In genomic region chr15:63243101-63243500, GRCh38 we compare ENCODE assay signal across 13 cellular contexts. TPM values are rescaled to one million over a fixed set of nuclear protein-coding genes. Genes with fewer than 3 reads are reported as not detected.
DNase-seq lines count a peak whose midpoint lies in the region; ATAC-seq and TF ChIP-seq lines count a peak whose summit lies in the region.
"Had no signal": no experiment of that assay in that cellular context is flagged by ENCODE, and none has a peak within 500 bp of the region (broad histone marks: within the 10 kb centered on the region; RNA-seq: fewer than 3 reads in every experiment).

No MANE protein-coding gene starts in this region.

- no peaks in the 10 kb centered on the region for H3K9me3 Mint-ChIP-seq in activated naive CD4-positive, alpha-beta T cell treated with anti-CD3 and anti-CD28 coated beads, Interleukin-2, amount 50 U/mL, for 72 hours

- in situ Hi-C loops in KBM-7 (cut with MboI; ENCODE audit: low pct_unique_long_range_greater_than_20kb, low sequenced_read_pairs), result no loop called here

- H3K4me1 ChIP-seq in mucosa of descending colon (ENCODE audit: low read depth) (no peaks in the 10 kb centered on the region), uterus (no peaks in the 10 kb centered on the region)

- H3K36me3 ChIP-seq in mucosa of descending colon (ENCODE audit: low read depth), result no peaks in the 10 kb centered on the region
- no peaks in the 10 kb centered on the region for H3K36me3 ChIP-seq in uterus
- H3K36me3 ChIP-seq: breast epithelium had no signal

- peak overlapping the region; percentile 32 to 86 for H3K27ac Mint-ChIP-seq in activated naive CD4-positive, alpha-beta T cell treated with anti-CD3 and anti-CD28 coated beads, Interleukin-2, amount 50 U/mL, for 72 hours
- H3K27ac Mint-ChIP-seq: WTC11 had no signal

- DNase-seq in activated naive CD4-positive, alpha-beta T cell treated with anti-CD3 and anti-CD28 coated beads, Interleukin-2, amount 50 U/mL, for 72 hours (ENCODE audit: low spot score in 2 of 2), result no peak
- no peak for DNase-seq in activated naive CD4-positive, alpha-beta T cell treated with Interleukin-2 at 50 U/mL for 16 hours
- DNase-seq in fibroblast of gingiva (ENCODE audit: low read depth) (peak; percentile 88), mucosa of descending colon (peak in 1 of 3 donors; percentile 23), uterus (peak; percentile 44 to 58), medulla oblongata (ENCODE audit: extremely low spot score) (no peak), KBM-7 (no peak), NCI-H1105 (lab: John Stamatoyannopoulos, UW) (no peak)
- DNase-seq: NCI-H2029 treated with DMSO at 0.1 percent for 48 hours; NK-92 treated with Interleukin-12 subunit alpha and Interleukin-12 subunit beta, amount 100 ng/mL, for 24 hours had no signal

- H3K27me3 ChIP-seq in uterus, result no peaks in the 10 kb centered on the region
- H3K27me3 ChIP-seq: breast epithelium had no signal

- H3K4me3 ChIP-seq in mucosa of descending colon (no peak overlapping the region), uterus (no peak overlapping the region)
- H3K4me3 ChIP-seq: breast epithelium, smooth muscle cell had no signal

- no peak for ATAC-seq in activated naive CD4-positive, alpha-beta T cell treated with anti-CD3 and anti-CD28 coated beads, Interleukin-2, amount 50 U/mL, for 72 hours
- peak; percentile 25 for ATAC-seq in mucosa of descending colon
- ATAC-seq: WTC11 had no signal

- H3K27ac ChIP-seq in uterus, result peak overlapping the region; percentile 41 to 74

- no peak for TF ChIP-seq POLR2A in uterus (IDR thresholded peaks at IDR 0.05)

- TF ChIP-seq CTCF in mucosa of descending colon (IDR thresholded peaks at IDR 0.05) (no peak), uterus (IDR thresholded peaks at IDR 0.05) (no peak)

- peaks cover 12 to 59% of the 10 kb centered on the region in 2 donors for H3K36me3 Mint-ChIP-seq in activated naive CD4-positive, alpha-beta T cell treated with anti-CD3 and anti-CD28 coated beads, Interleukin-2, amount 50 U/mL, for 72 hours

- H3K9me3 ChIP-seq in mucosa of descending colon (no peaks in the 10 kb centered on the region), uterus (no peaks in the 10 kb centered on the region)
- H3K9me3 ChIP-seq: breast epithelium had no signal

- intact Hi-C loops in mucosa of descending colon (cut with DNase I, micrococcal nuclease), result no loop called here
- intact Hi-C loops in uterus (cut with DNase I; ENCODE audit: low total_unique reads), result no loop called here

RNA-seq across cellular contexts. Expression of gene APH1B, which starts 34.3 kb away (rescaled TPM):
- total RNA-seq in activated naive CD4-positive, alpha-beta T cell treated with anti-CD3 and anti-CD28 coated beads, Interleukin-2, amount 50 U/mL, for 72 hours, result 10 to 100 TPM in 1 of 2 donors, 1 to 10 TPM in 1; 2.6 to 14.7 TPM
- total RNA-seq in mucosa of descending colon (10 to 100 TPM in 2 of 3 donors, 1 to 10 TPM in 1; 6.1 to 12.7 (median 11.4) TPM), uterus (10 to 100 TPM; 20.0 to 35.9 (median 27.2) TPM)

RNA-seq across cellular contexts. Expression of gene RAB8B, which starts 53.7 kb away (rescaled TPM):
- 100 to 1,000 TPM; 106 to 157 TPM for total RNA-seq in activated naive CD4-positive, alpha-beta T cell treated with anti-CD3 and anti-CD28 coated beads, Interleukin-2, amount 50 U/mL, for 72 hours
- total RNA-seq in mucosa of descending colon (10 to 100 TPM in 2 of 3 donors, 1 to 10 TPM in 1; 7.4 to 26.4 (median 18.3) TPM), uterus (100 to 1,000 TPM in 1 of 4 donors, 10 to 100 TPM in 3; 47.6 to 179 (median 67.1) TPM)

Comparison
In these comparisons a context has a peak if more than half of its experiments do, and no peak if none do; other contexts are left out.
1. DNase-seq: peak in fibroblast of gingiva (single experiment) and uterus (2 of 2); none in activated naive CD4-positive, alpha-beta T cell treated with anti-CD3 and anti-CD28 coated beads, Interleukin-2, amount 50 U/mL, for 72 hours (0 of 2), activated naive CD4-positive, alpha-beta T cell treated with Interleukin-2 at 50 U/mL for 16 hours (single experiment), medulla oblongata (single experiment), KBM-7 (single experiment) and NCI-H1105 (single experiment).